In genomic region chr3:61451841-61452240, GRCh38 we compare ENCODE assay signal across 14 cellular contexts.
"Had no signal": no experiment of that assay in that cellular context is flagged by ENCODE, and none has a peak within 500 bp of the region (broad histone marks: within the 10 kb centered on the region; RNA-seq: fewer than 3 reads in every experiment).

No MANE protein-coding gene starts in this region.

- H3K79me2 ChIP-seq: parathyroid adenoma had no signal

- H3K9ac ChIP-seq: parathyroid adenoma had no signal

- H2AFZ ChIP-seq: parathyroid adenoma had no signal

- H3K36me3 ChIP-seq: esophagus squamous epithelium, gastrocnemius medialis, lower lobe of right lung, right atrium auricular region, transverse colon had no signal

- H3K4me3 ChIP-seq: body of pancreas, esophagus squamous epithelium, gastrocnemius medialis, lower lobe of right lung, right atrium auricular region, transverse colon had no signal

- DNase-seq: activated CD4-positive, alpha-beta T cell treated with anti-CD3 and anti-CD28 coated beads, Interleukin-2, amount 50 U/mL, for 4 hours; activated CD8-positive, alpha-beta memory T cell treated with anti-CD3 and anti-CD28 coated beads, Interleukin-2, amount 10 ng/mL, durations not matched to agents 7 days and 5 days; activated effector memory CD4-positive, alpha-beta T cell treated with Interleukin-2 at 50 U/mL for 16 hours; activated T-cell treated with anti-CD3 and anti-CD28 coated beads, Interleukin-2, amount 50 U/mL, for 24 hours; body of pancreas; esophagus squamous epithelium; gastrocnemius medialis; lower lobe of right lung; naive B cell; substantia nigra; T-helper 17 cell; transverse colon had no signal

- H3K27ac ChIP-seq: body of pancreas, esophagus squamous epithelium, gastrocnemius medialis, lower lobe of right lung, parathyroid adenoma, right atrium auricular region, transverse colon had no signal

- H3K9me3 ChIP-seq: body of pancreas, esophagus squamous epithelium, gastrocnemius medialis, right atrium auricular region, transverse colon had no signal

- H3K27me3 ChIP-seq: body of pancreas, esophagus squamous epithelium, gastrocnemius medialis, right atrium auricular region, transverse colon had no signal

- H3K4me1 ChIP-seq: body of pancreas, esophagus squamous epithelium, lower lobe of right lung, parathyroid adenoma had no signal
